ENCODE assay signal across 24 cellular contexts in genomic region chr1:93440272-93440671, GRCh38. TPM values are rescaled to one million over a fixed set of nuclear protein-coding genes. Genes with fewer than 3 reads are reported as not detected.
DNase-seq lines count a peak whose midpoint lies in the region; ATAC-seq, FAIRE-seq and TF ChIP-seq lines count a peak whose summit lies in the region.
"Had no signal": no experiment of that assay in that cellular context is flagged by ENCODE, and none has a peak within 500 bp of the region (broad histone marks: within the 10 kb centered on the region; RNA-seq: fewer than 3 reads in every experiment).

No MANE protein-coding gene starts in this region.

- H3K36me3 ChIP-seq in HepG2 (replicated peaks in 1 of 2; ENCODE audit: control insufficient read depth in 1 of 2, insufficient read depth in 2 of 2, low read length in 2 of 2), result no peaks in the 10 kb centered on the region
- H3K36me3 ChIP-seq in right lobe of liver, result no peaks in the 10 kb centered on the region
- H3K36me3 ChIP-seq in PC-3 (ENCODE audit: low read depth, low read length), result no peaks in the 10 kb centered on the region
- H3K36me3 ChIP-seq: BE2C had no signal

- DNase-seq in HepG2 (ENCODE audit: low spot score) (peak; percentile 71), right lobe of liver (no peak), PC-3 (peak; percentile 29), kidney tubule cell (ENCODE audit: low spot score) (peak; percentile 13), COLO668 (lab: John Stamatoyannopoulos, UW; ENCODE audit: unreplicated experiment) (no peak), DMS153 treated with DMSO at 0.1 percent for 48 hours (lab: John Stamatoyannopoulos, UW; ENCODE audit: unreplicated experiment) (no peak)
- DNase-seq: BE2C; Caco-2; CD4-positive, CD25-positive, alpha-beta regulatory T cell; EL; GOT3; KG1; NCI-H146; NCI-H2029 treated with DMSO at 0.1 percent for 48 hours; NCI-H2171 treated with DMSO at 0.1 percent for 48 hours; NCI-H446; NCI-H748 treated with DMSO at 0.1 percent for 48 hours; OCI-M1; RPMI8226; SHP77 treated with DMSO at 0.1 percent for 48 hours; SK-N-SH had no signal

- no peak for TF ChIP-seq RAD21 in HepG2 (CRISPR knock-in tag; IDR thresholded peaks at IDR 0.05)

- H4K20me1 ChIP-seq in HepG2 (ENCODE audit: insufficient read depth, low read length) (no peaks in the 10 kb centered on the region), PC-3 (ENCODE audit: low read length) (no peaks in the 10 kb centered on the region)

- TF ChIP-seq POLR2A in HepG2 (IDR thresholded peaks at IDR 0.05; ENCODE audit: insufficient read depth in 1 of 2, low read depth in 2 of 2, low read length in 2 of 2) (no peak), right lobe of liver (IDR thresholded peaks at IDR 0.05) (no peak)

- no peak overlapping the region for H3K4me3 ChIP-seq in HepG2 (replicated peaks in 1 of 3; ENCODE audit: insufficient read depth in 1 of 3, low read depth in 2 of 3, low read length in 3 of 3)
- no peak overlapping the region for H3K4me3 ChIP-seq in right lobe of liver
- H3K4me3 ChIP-seq in PC-3 (ENCODE audit: low read length), result no peak overlapping the region

- CTCF ChIA-PET in HepG2 (lab: Yijun Ruan, JAX; ENCODE audit: low intra/inter-chr PET ratio, low total read pairs), result no interaction called here
- CTCF ChIA-PET in PC-3 (lab: Charles Lee), result no interaction called here

- H3K27ac ChIP-seq in HepG2 (ENCODE audit: extremely low read length, insufficient read depth, low read length), result no peak overlapping the region
- no peak overlapping the region for H3K27ac ChIP-seq in right lobe of liver
- H3K27ac ChIP-seq in PC-3 (ENCODE audit: low read length), result no peak overlapping the region

- BruUV-seq in HepG2 (replicated peaks; lab: Mats Ljungman, UMichigan) (no TSS peak), PC-3 (replicated peaks; lab: Mats Ljungman, UMichigan) (no TSS peak)

- no peaks in the 10 kb centered on the region for H3K79me2 ChIP-seq in HepG2 (ENCODE audit: insufficient read depth, low read length)
- H3K79me2 ChIP-seq in PC-3 (ENCODE audit: low read length), result no peaks in the 10 kb centered on the region

- POLR2A ChIA-PET in HepG2 (lab: Yijun Ruan, JAX) (interaction anchor here (1.8 kb wide), 1 partner anchor 178 kb away, joined by 12 read pairs; no protein-coding TSS in a partner anchor), PC-3 (lab: Charles Lee; ENCODE audit: unreplicated experiment) (no interaction called here)

- ATAC-seq in HepG2, result peak; percentile 78
- ATAC-seq in right lobe of liver, result no peak
- ATAC-seq in PC-3, result peak; percentile 42
- no peak for ATAC-seq in GM21786 (IDR thresholded peaks at IDR 0.05; ENCODE audit: unreplicated experiment)
- no peak for ATAC-seq in SK-N-SH treated with all-trans-retinoic acid at 6 μM for 48 hours

- H3K27me3 ChIP-seq in HepG2 (ENCODE audit: control insufficient read depth in 1 of 2, insufficient read depth in 2 of 2, low read length in 2 of 2) (no peaks in the 10 kb centered on the region), right lobe of liver (no peaks in the 10 kb centered on the region), PC-3 (ENCODE audit: low read length) (no peaks in the 10 kb centered on the region)
- H3K27me3 ChIP-seq: BE2C had no signal

- H3K4me1 ChIP-seq in HepG2 (ENCODE audit: insufficient read depth, low read length), result peaks cover 22% of the 10 kb centered on the region
- H3K4me1 ChIP-seq in right lobe of liver, result peaks cover 0 to 5% (median 0%) of the 10 kb centered on the region in 4 donors
- H3K4me1 ChIP-seq in PC-3 (ENCODE audit: insufficient read depth, low read length), result peaks cover 17% of the 10 kb centered on the region
- H3K4me1 ChIP-seq: BE2C had no signal

- no peaks in the 10 kb centered on the region for H3K9me3 ChIP-seq in HepG2 (ENCODE audit: low read length)
- no peaks in the 10 kb centered on the region for H3K9me3 ChIP-seq in right lobe of liver
- H3K9me3 ChIP-seq in PC-3 (ENCODE audit: low read length), result no peaks in the 10 kb centered on the region
- H3K9me3 ChIP-seq: BE2C, Caco-2, SK-N-SH had no signal

- intact Hi-C loops in HepG2 (cut with micrococcal nuclease; ENCODE audit: unreplicated experiment) (no loop called here), right lobe of liver (cut with DNase I) (no loop called here), PC-3 (cut with micrococcal nuclease) (loop anchor here (10.0 kb wide), 2 partner anchors 65 to 435 kb away; partner anchors contain the start of gene DNTTIP2)

- TF ChIP-seq CTCF in HepG2 (CRISPR knock-in tag; IDR thresholded peaks at IDR 0.05) (no peak), right lobe of liver (IDR thresholded peaks at IDR 0.05) (no peak), PC-3 (conservative IDR thresholded peaks at IDR 0.05; ENCODE audit: low read depth, low read length) (no peak)

- in situ Hi-C loops in HepG2 (cut with HindIII; ENCODE audit: extremely low pct_ligation_motif_present, low pct_unique_long_range_greater_than_20kb), result no loop called here

- 0% methylated on average over 4 of the region's 4 CpGs for WGBS in HepG2 (ENCODE audit: low lambda C conversion rate)
- WGBS in right lobe of liver (ENCODE audit: insufficient coverage, low coverage, low lambda C conversion rate, missing lambda C conversion rate), result 79% methylated on average over 4 of the region's 4 CpGs

- no peaks in the 10 kb centered on the region for H3K9me2 ChIP-seq in PC-3 (replicated peaks; ENCODE audit: low read length)
- H3K9me2 ChIP-seq: SK-N-SH had no signal

- TF ChIP-seq EP300 in HepG2 (IDR thresholded peaks at IDR 0.05; ENCODE audit: low read depth in 2 of 2, low read length in 2 of 2), result 0 out of 4 replicates have a peak, but pooled peaks of 1 of the 2 experiments have one; percentile 33
- TF ChIP-seq EP300 in HepG2 (CRISPR knock-in tag; IDR thresholded peaks at IDR 0.05; ENCODE audit: borderline replicate concordance), result no peak

- peak overlapping the region; percentile 5 for H2AFZ ChIP-seq in HepG2 (ENCODE audit: low read length)
- H2AFZ ChIP-seq in PC-3 (ENCODE audit: low read length), result peak overlapping the region; percentile 65

- peak overlapping the region; percentile 56 for H3K4me2 ChIP-seq in HepG2 (ENCODE audit: low read depth, low read length)
- peak overlapping the region; percentile 4; the same call in 1 of the 2 replicates for H3K4me2 ChIP-seq in PC-3 (ENCODE audit: low read length)
- H3K4me2 ChIP-seq: SK-N-SH had no signal

- H3K9ac ChIP-seq in HepG2 (ENCODE audit: insufficient read depth, low read depth, low read length) (no peak overlapping the region), PC-3 (ENCODE audit: low read length) (no peak overlapping the region)
- H3K9ac ChIP-seq: SK-N-SH had no signal

- H3F3A ChIP-seq in PC-3 (ENCODE audit: low read length, unreplicated experiment), result no peaks in the 10 kb centered on the region

- FAIRE-seq in HepG2 (lab: Jason Lieb, UNC), result no peak
- FAIRE-seq: GM12891 had no signal

TF ChIP-seq in SK-N-SH treated with all-trans-retinoic acid at 6 μM for 48 hours, 23 proteins besides CTCF, POLR2A, EP300 and RAD21 (continues in another document):
- TF ChIP-seq TOX (CRISPR knock-in tag; IDR thresholded peaks at IDR 0.05; ENCODE audit: borderline replicate concordance) (no peak), PATZ1 (CRISPR knock-in tag; IDR thresholded peaks at IDR 0.05; ENCODE audit: borderline replicate concordance) (no peak), ZFP30 (CRISPR knock-in tag; IDR thresholded peaks at IDR 0.05) (no peak)

RNA-seq across cellular contexts. Expression of gene FNBP1L, which starts 7.6 kb away (rescaled TPM):
- total RNA-seq in HepG2 (2016; rRNA removed; fragmentation: Illumina TruSeq; extraction: Trizol) (27.1 and 41.3 TPM in 2 replicates), right lobe of liver (10 to 100 TPM in 4 of 6 experiments, 1 to 10 TPM in 2; 9.0 to 15.6 (median 12.1) TPM), PC-3 (2014; rRNA removed) (27.6 and 28.3 TPM in 2 replicates)
- total RNA-seq in HepG2 (2016; cell fraction: cytosol; rRNA removed; fragmentation: Illumina TruSeq; extraction: Trizol; ENCODE audit: low read depth), result 2.3 and 3.3 TPM in 2 replicates
- 27.1 and 40.1 TPM in 2 replicates for total RNA-seq in HepG2 (2016; cell fraction: insoluble cytoplasmic fraction; rRNA removed; fragmentation: Illumina TruSeq; extraction: Trizol)
- total RNA-seq in HepG2 (2016; cell fraction: membrane; rRNA removed; fragmentation: Illumina TruSeq; extraction: Trizol), result 10.8 and 11.9 TPM in 2 replicates
- 28.0 and 31.5 TPM in 2 replicates for total RNA-seq in HepG2 (2016; cell fraction: nucleus; rRNA removed; fragmentation: Illumina TruSeq; extraction: Trizol)
- 21.6 and 24.1 TPM in 2 replicates for polyA plus RNA-seq in HepG2 (2011; rRNA removed)
- 10.5 and 18.1 TPM in 2 replicates for polyA plus RNA-seq in HepG2 (2011; cell fraction: cytosol; rRNA removed)
- polyA plus RNA-seq in HepG2 (2011; cell fraction: nucleus; rRNA removed), result 12.7 and 16.6 TPM in 2 replicates
- polyA plus RNA-seq in HepG2 (2012), result 28.0 and 34.5 TPM in 2 replicates
- polyA plus RNA-seq in HepG2 (2016; cell fraction: cytosol; fragmentation: Illumina TruSeq; extraction: Trizol; ENCODE audit: low read depth), result 1.2 and 1.5 TPM in 2 replicates
- 31.4 and 32.8 TPM in 2 replicates for polyA plus RNA-seq in HepG2 (2016; cell fraction: insoluble cytoplasmic fraction; fragmentation: Illumina TruSeq; extraction: Trizol; ENCODE audit: low read depth)
- 5.1 and 5.4 TPM in 2 replicates for polyA plus RNA-seq in HepG2 (2016; cell fraction: membrane; fragmentation: Illumina TruSeq; extraction: Trizol; ENCODE audit: low read depth)
- polyA plus RNA-seq in HepG2 (2016; cell fraction: nucleus; fragmentation: Illumina TruSeq; extraction: Trizol; ENCODE audit: insufficient read depth, low read depth), result 22.9 and 23.6 TPM in 2 replicates
- polyA minus RNA-seq in HepG2 (2011; rRNA and poly(A)+ RNA removed; ENCODE audit: low replicate concordance), result 8.9 and 25.8 TPM in 2 replicates
- polyA minus RNA-seq in HepG2 (2011; cell fraction: cytosol; rRNA and poly(A)+ RNA removed), result 21.8 and 28.5 TPM in 2 replicates
- polyA minus RNA-seq in HepG2 (2011; cell fraction: nucleus; rRNA and poly(A)+ RNA removed), result 101 and 102 TPM in 2 replicates

Comparison
In these comparisons a context has a peak if more than half of its experiments do, and no peak if none do; other contexts are left out.
1. ATAC-seq: peak in HepG2 (single experiment) and PC-3 (single experiment); none in right lobe of liver (0 of 4), GM21786 (single experiment) and SK-N-SH treated with all-trans-retinoic acid at 6 μM for 48 hours (single experiment).
2. DNase-seq: peak in HepG2 (single experiment), PC-3 (single experiment) and kidney tubule cell (single experiment); none in right lobe of liver (0 of 3), COLO668 (single experiment) and DMS153 treated with DMSO at 0.1 percent for 48 hours (single experiment).